Comparison of ENCODE assay signal across 8 cellular contexts in genomic region chr22:26672590-26673468, GRCh38.
DNase-seq lines count a peak whose midpoint lies in the region; ATAC-seq lines count a peak whose summit lies in the region.

No MANE protein-coding gene starts in this region.

- H3K9ac ChIP-seq in HUES6 (ENCODE audit: low read length) (peak overlapping the region; percentile 83), mucosa of rectum (ENCODE audit: low read depth in 1 of 2, low read length in 2 of 2) (peak overlapping the region; percentile 81 to 83)

- H3K36me3 ChIP-seq in HUES6 (ENCODE audit: control insufficient read depth, insufficient read depth, low read length) = peaks cover 6% of the 10 kb centered on the region; the same call in 1 of the 2 replicates
- no peaks in the 10 kb centered on the region for H3K36me3 ChIP-seq in mucosa of rectum (ENCODE audit: control insufficient read depth in 2 of 2, insufficient read depth in 2 of 2, low read length in 2 of 2)

- DNase-seq in DMS 273 treated with DMSO at 0.1 percent for 48 hours (lab: John Stamatoyannopoulos, UW) (peak; percentile 76), OCI-M1 (lab: John Stamatoyannopoulos, UW) (peak; percentile 100), activated T-cell treated with anti-CD3 and anti-CD28 coated beads for 48 hours (ENCODE audit: low read depth) (peak; percentile 88), epithelial cell of prostate (ENCODE audit: low read depth, low spot score) (no peak)
- DNase-seq in stimulated activated CD8-positive, alpha-beta memory T cell treated with anti-CD3 and anti-CD28 coated beads, Interleukin-4, amount 100 ng/mL, for 4 hours (ENCODE audit: low read depth in 2 of 2, low spot score in 1 of 2) = peak; percentile 80 to 83

- no peaks in the 10 kb centered on the region for H3K27me3 ChIP-seq in HUES6 (ENCODE audit: control insufficient read depth, insufficient read depth, low read length)
- no peaks in the 10 kb centered on the region for H3K27me3 ChIP-seq in mucosa of rectum (ENCODE audit: control insufficient read depth in 2 of 2, insufficient read depth in 2 of 2, low read length in 2 of 2)

- H3K27ac ChIP-seq in HUES6 (ENCODE audit: low read depth, low read length) (peak overlapping the region; percentile 58), epithelial cell of prostate (peak overlapping the region; percentile 100), mucosa of rectum (ENCODE audit: low read depth in 2 of 2, low read length in 2 of 2) (peak overlapping the region; percentile 93 to 98)

- H3K4me1 ChIP-seq in HUES6 (ENCODE audit: control insufficient read depth, insufficient read depth, low read length) (peaks cover 23% of the 10 kb centered on the region), mucosa of rectum (ENCODE audit: control insufficient read depth in 2 of 2, insufficient read depth in 2 of 2, low read length in 2 of 2) (peaks cover 17 to 24% of the 10 kb centered on the region in 2 donors)

- ATAC-seq in GM21423 (IDR thresholded peaks at IDR 0.05; ENCODE audit: unreplicated experiment) = peak; percentile 65

- H3K4me3 ChIP-seq in HUES6 (ENCODE audit: low read depth, low read length) (peak overlapping the region; percentile 79), mucosa of rectum (ENCODE audit: low read length in 2 of 2) (peak overlapping the region; percentile 93 to 96)

- H3K9me3 ChIP-seq in HUES6 (ENCODE audit: control insufficient read depth, insufficient read depth, low read depth, low read length) = no peaks in the 10 kb centered on the region
- H3K9me3 ChIP-seq in mucosa of rectum (ENCODE audit: control insufficient read depth in 2 of 2, low read length in 2 of 2) = no peaks in the 10 kb centered on the region
